Comparison of ENCODE assay signal across 8 cellular contexts in the genomic region with DNA sequence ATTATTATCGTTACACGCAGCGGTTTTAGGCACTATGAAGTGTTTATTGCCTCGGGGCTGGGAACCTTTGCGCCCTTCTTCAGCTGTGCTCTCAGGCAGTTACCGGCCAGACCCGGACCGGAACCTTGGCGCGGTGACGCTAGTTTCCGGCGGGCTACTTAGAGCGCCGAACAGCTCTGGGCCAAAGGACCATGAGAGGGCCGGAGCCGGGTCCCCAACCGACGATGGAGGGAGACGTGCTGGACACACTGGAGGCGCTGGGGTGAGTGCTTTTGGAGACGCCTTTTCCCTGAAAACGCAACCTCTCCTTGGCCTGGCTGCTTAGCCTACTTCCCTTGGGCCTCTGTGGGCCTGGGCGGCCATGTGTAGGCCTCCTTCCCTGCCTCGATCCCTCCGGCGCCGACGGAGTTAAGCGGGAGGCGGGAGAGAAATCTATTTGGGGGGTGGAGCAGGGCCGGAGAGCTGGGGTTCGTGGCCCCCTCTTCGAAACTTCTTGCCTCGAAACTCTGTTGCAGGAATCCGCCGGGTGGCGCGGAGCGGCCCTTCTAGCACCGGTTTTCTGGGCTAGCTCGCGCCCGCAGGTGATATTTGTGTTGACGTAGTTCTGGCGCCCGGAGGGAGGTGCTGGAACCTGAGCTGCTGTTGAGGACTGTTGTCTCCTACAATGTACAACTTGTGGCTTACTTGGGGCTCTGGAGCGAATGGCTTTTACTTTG. TPM values are rescaled to one million over a fixed set of nuclear protein-coding genes. Genes with fewer than 3 reads are reported as not detected.
DNase-seq lines count a peak whose midpoint lies in the region; ATAC-seq and TF ChIP-seq lines count a peak whose summit lies in the region.

Gene FAM98B, plus strand, starts transcription at position 157 of the 716 bp plus-strand sequence. Its CDS starts 35 bp downstream, at position 192.

- peak within 1 kb of the TSS; percentile 83 for H3K4me3 ChIP-seq in hepatocyte

- H3K4me2 ChIP-seq in hepatocyte = peak within 1 kb of the TSS; percentile 84

- peak; percentile 90 for TF ChIP-seq POLR2A in GM18505 (IDR thresholded peaks at IDR 0.05; ENCODE audit: borderline replicate concordance, extremely low read depth, insufficient read depth, insufficient read length)

- H3K9me2 ChIP-seq in hepatocyte (replicated peaks; ENCODE audit: insufficient read depth) = no peaks in the 10 kb centered on the region

- no peaks in the 10 kb centered on the region for H3K27me3 ChIP-seq in hepatocyte

- H3K79me2 ChIP-seq in hepatocyte = peaks cover 42% of the 10 kb centered on the region

- peak within 1 kb of the TSS; percentile 84 for H2AFZ ChIP-seq in hepatocyte

- H3K36me3 ChIP-seq in hepatocyte (replicated peaks; ENCODE audit: insufficient read depth, low read depth) = no peaks in the 10 kb centered on the region

- peak within 1 kb of the TSS; percentile 98 for H3K27ac ChIP-seq in hepatocyte

- TF ChIP-seq CTCF in hepatocyte (IDR thresholded peaks at IDR 0.05; ENCODE audit: poor library complexity) = no peak

- peaks cover 3% of the 10 kb centered on the region for H3K4me1 ChIP-seq in hepatocyte (ENCODE audit: insufficient read depth)

- ATAC-seq in GM18505 (IDR thresholded peaks at IDR 0.05; ENCODE audit: unreplicated experiment) (peak; percentile 93), HG02885 (IDR thresholded peaks at IDR 0.05; ENCODE audit: poor library complexity, unreplicated experiment) (peak; percentile 92)

- DNase-seq in NCI-H1694 treated with DMSO at 0.1 percent for 48 hours (lab: John Stamatoyannopoulos, UW) (peak; percentile 49), T-helper 9 cell (peak; percentile 77), astrocyte of the hippocampus (ENCODE audit: low read depth, low spot score) (peak; percentile 96), hepatocyte (ENCODE audit: low spot score) (peak; percentile 89), retina (peak; percentile 95), GF-D8 (lab: John Stamatoyannopoulos, UW) (no peak)

- H3K9me3 ChIP-seq in hepatocyte (ENCODE audit: low read depth) = no peaks in the 10 kb centered on the region

- H4K20me1 ChIP-seq in hepatocyte (ENCODE audit: insufficient read depth, poor library complexity, severe bottlenecking) = no peaks in the 10 kb centered on the region

- whole genome bisulfite sequencing in hepatocyte (ENCODE audit: low lambda C conversion rate, missing lambda C conversion rate) = under 1% methylated on average over 47 of the region's 48 CpGs

RNA-seq across cellular contexts. Expression of gene FAM98B, which starts in this region (rescaled TPM):
- total RNA-seq in hepatocyte = 10.5 and 14.1 TPM in 2 replicates
- polyA plus RNA-seq in hepatocyte = 2.6 and 4.4 TPM in 2 replicates
